In the genomic region with DNA sequence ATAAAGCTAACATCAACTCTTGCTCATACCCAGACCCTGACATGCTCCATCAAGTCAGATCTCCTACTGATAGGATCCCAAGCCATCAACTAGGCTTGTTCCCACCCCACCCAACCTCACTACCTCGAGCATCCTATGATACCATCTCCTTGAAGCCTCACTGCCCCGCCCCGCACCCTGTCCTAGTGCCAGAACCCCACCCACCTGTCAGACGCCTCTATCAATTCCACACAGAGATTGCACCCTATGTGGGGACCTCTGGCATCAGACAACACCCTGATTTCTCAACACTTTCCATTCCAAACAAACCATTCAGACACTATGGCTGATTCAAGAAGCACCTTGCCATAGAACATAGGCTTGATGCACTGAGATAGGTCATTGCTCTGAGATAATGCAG, we compare ENCODE assay signal across 21 cellular contexts. TPM values are rescaled to one million over a fixed set of nuclear protein-coding genes. Genes with fewer than 3 reads are reported as not detected.
DNase-seq lines count a peak whose midpoint lies in the region; ATAC-seq and TF ChIP-seq lines count a peak whose summit lies in the region.
"Had no signal": no experiment of that assay in that cellular context is flagged by ENCODE, and none has a peak within 500 bp of the region (broad histone marks: within the 10 kb centered on the region; RNA-seq: fewer than 3 reads in every experiment).

No MANE protein-coding gene starts in this region.

- DNase-seq in stimulated activated naive CD8-positive, alpha-beta T cell treated with anti-CD3 and anti-CD28 coated beads, Interleukin-15, Interleukin-2, amounts not matched to agents 100 U/mL and 50 U/mL, for 24 hours = no peak
- peak; percentile 42 for DNase-seq in mammary epithelial cell
- DNase-seq in esophagus squamous epithelium (lab: John Stamatoyannopoulos, UW) = no peak
- DNase-seq in type B pancreatic cell (ENCODE audit: extremely low spot score, unreplicated experiment) = no peak
- no peak for DNase-seq in sigmoid colon
- DNase-seq in mucosa of gallbladder (ENCODE audit: low spot score) = no peak
- DNase-seq in lower lobe of right lung = no peak
- DNase-seq: BE2C; CD4-positive, alpha-beta memory T cell; DMS153; GDM1; GOT3; NCI-H1105 treated with DMSO at 0.1 percent for 48 hours; NCI-H187; NCI-H2107; NCI-H524; NCI-H82; SJCRH30 had no signal

- dilution Hi-C loops in mammary epithelial cell (cut with HindIII; ENCODE audit: low sequenced_read_pairs) = no loop called here

- TF ChIP-seq POLR2A in esophagus squamous epithelium (IDR thresholded peaks at IDR 0.05) = no peak
- no peak for TF ChIP-seq POLR2A in sigmoid colon (IDR thresholded peaks at IDR 0.05)

- H3K4me3 ChIP-seq in mammary epithelial cell (replicated peaks in 1 of 3; ENCODE audit: insufficient read depth in 1 of 3, low read depth in 2 of 3, low read length in 3 of 3) (no peak overlapping the region), esophagus squamous epithelium (no peak overlapping the region), sigmoid colon (no peak overlapping the region), lower lobe of right lung (no peak overlapping the region)
- H3K4me3 ChIP-seq: K562, SJCRH30 had no signal

- H3K27ac Mint-ChIP-seq in stimulated activated naive CD8-positive, alpha-beta T cell treated with anti-CD3 and anti-CD28 coated beads, Interleukin-15, Interleukin-2, amounts not matched to agents 100 ng/mL and 50 ng/mL, for 24 hours = peak overlapping the region; percentile 18
- H3K27ac Mint-ChIP-seq in type B pancreatic cell = peak overlapping the region; percentile 62

- no peaks in the 10 kb centered on the region for H3K36me3 Mint-ChIP-seq in stimulated activated naive CD8-positive, alpha-beta T cell treated with anti-CD3 and anti-CD28 coated beads, Interleukin-15, Interleukin-2, amounts not matched to agents 100 ng/mL and 50 ng/mL, for 24 hours (ENCODE audit: low read depth)
- H3K36me3 Mint-ChIP-seq in type B pancreatic cell = no peaks in the 10 kb centered on the region

- TF ChIP-seq CTCF in mammary epithelial cell (conservative IDR thresholded peaks at IDR 0.05 in 1 of 2, IDR thresholded peaks at IDR 0.05 in 1 of 2; ENCODE audit: extremely low read depth in 1 of 2, insufficient read depth in 1 of 2, low read depth in 1 of 2, low read length in 2 of 2) (no peak), esophagus squamous epithelium (IDR thresholded peaks at IDR 0.05) (no peak), type B pancreatic cell (conservative IDR thresholded peaks at IDR 0.05) (no peak), sigmoid colon (IDR thresholded peaks at IDR 0.05) (no peak), lower lobe of right lung (IDR thresholded peaks at IDR 0.05) (no peak)

- 100% methylated on average over 2 of the region's 4 CpGs for WGBS in mammary epithelial cell (ENCODE audit: low coverage, missing lambda C conversion rate)
- 42 to 55% methylated on average over 2 to 4 of the region's 4 CpGs for WGBS in esophagus squamous epithelium, 2 donors
- 20 to 56% methylated on average over 4 of the region's 4 CpGs for WGBS in sigmoid colon, 2 donors

- no peak overlapping the region for H3K4me2 ChIP-seq in mammary epithelial cell (ENCODE audit: insufficient read depth, low read depth, low read length)

- peaks cover 37% of the 10 kb centered on the region for H3K4me1 Mint-ChIP-seq in stimulated activated naive CD8-positive, alpha-beta T cell treated with anti-CD3 and anti-CD28 coated beads, Interleukin-15, Interleukin-2, amounts not matched to agents 100 ng/mL and 50 ng/mL, for 24 hours (ENCODE audit: low read depth)
- H3K4me1 Mint-ChIP-seq in type B pancreatic cell (ENCODE audit: unreplicated experiment) = peaks cover 22% of the 10 kb centered on the region

- H3K4me1 ChIP-seq in mammary epithelial cell (ENCODE audit: insufficient read depth, low read length) = peaks cover 31% of the 10 kb centered on the region
- peaks cover 22 to 90% (median 25%) of the 10 kb centered on the region in 3 donors for H3K4me1 ChIP-seq in esophagus squamous epithelium
- peaks cover 0 to 20% (median 16%) of the 10 kb centered on the region in 4 donors for H3K4me1 ChIP-seq in sigmoid colon
- peaks cover 26% of the 10 kb centered on the region for H3K4me1 ChIP-seq in lower lobe of right lung
- H3K4me1 ChIP-seq: SJCRH30 had no signal

- H3K79me2 ChIP-seq in mammary epithelial cell (ENCODE audit: insufficient read depth, low read length) = peaks cover 17% of the 10 kb centered on the region

- H4K20me1 ChIP-seq in mammary epithelial cell (ENCODE audit: insufficient read depth, low read length) = no peaks in the 10 kb centered on the region

- H3K36me3 ChIP-seq in mammary epithelial cell (ENCODE audit: insufficient read depth, low read length) = no peaks in the 10 kb centered on the region
- H3K36me3 ChIP-seq in esophagus squamous epithelium = no peaks in the 10 kb centered on the region
- H3K36me3 ChIP-seq in sigmoid colon = no peaks in the 10 kb centered on the region
- no peaks in the 10 kb centered on the region for H3K36me3 ChIP-seq in lower lobe of right lung
- H3K36me3 ChIP-seq: BE2C, SJCRH30 had no signal

- H3K27ac ChIP-seq in mammary epithelial cell (ENCODE audit: insufficient read depth, low read depth, low read length) = no peak overlapping the region
- H3K27ac ChIP-seq in esophagus squamous epithelium = peak overlapping the region; percentile 49 to 98 (median 91)
- no peak overlapping the region for H3K27ac ChIP-seq in sigmoid colon
- H3K27ac ChIP-seq in lower lobe of right lung = no peak overlapping the region
- H3K27ac ChIP-seq: SJCRH30 had no signal

- in situ Hi-C loops in mammary epithelial cell (cut with MboI; ENCODE audit: low sequenced_read_pairs in 2 of 2) = no loop called here

- no peak for ATAC-seq in stimulated activated naive CD8-positive, alpha-beta T cell treated with anti-CD3 and anti-CD28 coated beads, Interleukin-15, Interleukin-2, amounts not matched to agents 100 U/mL and 50 U/mL, for 24 hours
- ATAC-seq in lower lobe of right lung = no peak
- ATAC-seq: K562 had no signal

- no peaks in the 10 kb centered on the region for H3K9me3 Mint-ChIP-seq in stimulated activated naive CD8-positive, alpha-beta T cell treated with anti-CD3 and anti-CD28 coated beads, Interleukin-15, Interleukin-2, amounts not matched to agents 100 ng/mL and 50 ng/mL, for 24 hours
- H3K9me3 Mint-ChIP-seq in type B pancreatic cell = no peaks in the 10 kb centered on the region

- TF ChIP-seq EP300 in sigmoid colon (IDR thresholded peaks at IDR 0.05) = no peak

- intact Hi-C loops in mammary epithelial cell (cut with micrococcal nuclease) = loop anchor here (5.0 kb wide), 2 partner anchors 114 to 286 kb away; a partner anchor contains a TSS
- intact Hi-C loops in esophagus squamous epithelium (cut with DNase I) = no loop called here
- intact Hi-C loops in sigmoid colon (cut with DNase I) = loop anchor here (10.0 kb wide), 1 partner anchor 309 kb away; a partner anchor contains a TSS
- intact Hi-C loops in lower lobe of right lung (cut with DNase I) = no loop called here

- no peak overlapping the region for H3K9ac ChIP-seq in mammary epithelial cell (ENCODE audit: insufficient read depth, low read length)

- CTCF ChIA-PET in mammary epithelial cell (lab: Charles Lee; ENCODE audit: low non-redundant PET) = no interaction called here

- H3K27me3 ChIP-seq in mammary epithelial cell (ENCODE audit: insufficient read depth, low read length) (no peaks in the 10 kb centered on the region), esophagus squamous epithelium (no peaks in the 10 kb centered on the region), sigmoid colon (peaks cover 0 to 6% (median 0%) of the 10 kb centered on the region in 3 donors), lower lobe of right lung (ENCODE audit: low read depth) (no peaks in the 10 kb centered on the region)
- H3K27me3 ChIP-seq: SJCRH30 had no signal

- no peaks in the 10 kb centered on the region for H3K27me3 Mint-ChIP-seq in stimulated activated naive CD8-positive, alpha-beta T cell treated with anti-CD3 and anti-CD28 coated beads, Interleukin-15, Interleukin-2, amounts not matched to agents 100 ng/mL and 50 ng/mL, for 24 hours
- peaks cover 19% of the 10 kb centered on the region for H3K27me3 Mint-ChIP-seq in type B pancreatic cell

- H3K9me3 ChIP-seq in mammary epithelial cell (replicated peaks; ENCODE audit: insufficient read depth, low read length) (no peaks in the 10 kb centered on the region), esophagus squamous epithelium (no peaks in the 10 kb centered on the region), sigmoid colon (no peaks in the 10 kb centered on the region), lower lobe of right lung (no peaks in the 10 kb centered on the region)
- H3K9me3 ChIP-seq: BE2C, SJCRH30 had no signal

- no TSS peak for BruUV-seq in mammary epithelial cell (replicated peaks; lab: Mats Ljungman, UMichigan)

- H2AFZ ChIP-seq in mammary epithelial cell (ENCODE audit: low read depth, low read length) = no peak overlapping the region

- no peak overlapping the region for H3K4me3 Mint-ChIP-seq in stimulated activated naive CD8-positive, alpha-beta T cell treated with anti-CD3 and anti-CD28 coated beads, Interleukin-15, Interleukin-2, amounts not matched to agents 100 ng/mL and 50 ng/mL, for 24 hours
- peak overlapping the region; percentile 7 for H3K4me3 Mint-ChIP-seq in type B pancreatic cell

RNA-seq across cellular contexts. Expression of a gene that starts 3.1 kb away (rescaled TPM):
- total RNA-seq in mammary epithelial cell (10 to 100 TPM; 60.2 to 63.8 TPM), esophagus squamous epithelium (100 to 1,000 TPM; 315 to 901 (median 457) TPM), type B pancreatic cell (ENCODE audit: low replicate concordance) (48.7 and 118 TPM in 2 replicates), sigmoid colon (10 to 100 TPM; 33.5 to 45.3 (median 40.3) TPM), mucosa of gallbladder (28.2 TPM), lower lobe of right lung (45.3 TPM)
- polyA plus RNA-seq in mammary epithelial cell (63.0 TPM), sigmoid colon (100 to 1,000 TPM in 1 of 3 donors, 10 to 100 TPM in 2; 48.7 to 105 (median 83.5) TPM)
- polyA minus RNA-seq in mammary epithelial cell = 65.7 TPM

RNA-seq across cellular contexts. Expression of a gene that starts 16.6 kb away (rescaled TPM):
- total RNA-seq in mammary epithelial cell = 10 to 100 TPM in 1 of 2 donors, 1 to 10 TPM in 1; 4.0 to 19.4 TPM
- 8.9 TPM for polyA plus RNA-seq in mammary epithelial cell
- polyA minus RNA-seq in mammary epithelial cell = 7.4 TPM
- 10 to 100 TPM; 15.7 to 31.7 (median 20.0) TPM for total RNA-seq in esophagus squamous epithelium
- total RNA-seq in type B pancreatic cell (ENCODE audit: low replicate concordance) = 21.6 TPM in 2 replicates
- 10 to 100 TPM; 12.8 to 42.9 (median 16.3) TPM for total RNA-seq in sigmoid colon
- polyA plus RNA-seq in sigmoid colon = 10 to 100 TPM; 12.5 to 18.1 (median 13.8) TPM
- total RNA-seq in mucosa of gallbladder = 18.8 TPM
- 16.8 TPM for total RNA-seq in lower lobe of right lung

RNA-seq across cellular contexts. Expression of a gene that starts 50.2 kb away (rescaled TPM):
- total RNA-seq in mammary epithelial cell = 1 to 10 TPM; 3.5 to 9.5 TPM
- polyA plus RNA-seq in mammary epithelial cell = 12.1 TPM
- 4.7 TPM for polyA minus RNA-seq in mammary epithelial cell
- 1 to 10 TPM; 2.8 to 7.5 (median 4.8) TPM for total RNA-seq in esophagus squamous epithelium
- total RNA-seq in type B pancreatic cell (ENCODE audit: low replicate concordance) = 2.1 and 3.1 TPM in 2 replicates
- under 1 TPM in 3 of 4 donors, not detected in 1; 0.14 to 0.55 (median 0.36) TPM for total RNA-seq in sigmoid colon
- under 1 TPM; 0.23 to 0.60 (median 0.42) TPM for polyA plus RNA-seq in sigmoid colon
- 2.1 TPM for total RNA-seq in mucosa of gallbladder
- 7.7 TPM for total RNA-seq in lower lobe of right lung
- total RNA-seq: A172, K562 had no signal
- polyA plus RNA-seq: CD4-positive, alpha-beta memory T cell had no signal

Comparison
In these comparisons a context has a peak if more than half of its experiments do, and no peak if none do; other contexts are left out.
1. H3K27ac ChIP-seq: peak in esophagus squamous epithelium (4 of 4); none in mammary epithelial cell (single experiment), sigmoid colon (0 of 4) and lower lobe of right lung (single experiment).
2. intact Hi-C loops: an anchor here in mammary epithelial cell (5.0 kb wide) and sigmoid colon (10.0 kb wide); none called in esophagus squamous epithelium and lower lobe of right lung.